ENCODE assay signal across 8 cellular contexts in genomic region chr4:139099366-139099982, GRCh38.
DNase-seq lines count a peak whose midpoint lies in the region; ATAC-seq, FAIRE-seq and TF ChIP-seq lines count a peak whose summit lies in the region.

No MANE protein-coding gene starts in this region.

- no peaks in the 10 kb centered on the region for H3K9me3 ChIP-seq in CD4-positive, CD25-positive, alpha-beta regulatory T cell (ENCODE audit: control insufficient read depth in 2 of 2, low read length in 2 of 2)
- H3K9me3 ChIP-seq in H1 (ENCODE audit: insufficient read depth in 2 of 2, low read depth in 1 of 2, low read length in 1 of 2): no peaks in the 10 kb centered on the region

- peaks cover 2% of the 10 kb centered on the region for H3K27me3 ChIP-seq in CD4-positive, CD25-positive, alpha-beta regulatory T cell (ENCODE audit: control insufficient read depth, insufficient read depth, low read length)
- H3K27me3 ChIP-seq in H1 (replicated peaks in 1 of 4; ENCODE audit: control insufficient read depth in 3 of 4, extremely low read depth in 1 of 4, insufficient read depth in 3 of 4, low read length in 3 of 4): no peaks in the 10 kb centered on the region

- no peak overlapping the region for H2BK120ac ChIP-seq in H1 (replicated peaks; ENCODE audit: low read depth, low read length)

- H2AFZ ChIP-seq in H1 (ENCODE audit: low read length): no peak overlapping the region

- no peaks in the 10 kb centered on the region for H3K36me3 Mint-ChIP-seq in CD4-positive, CD25-positive, alpha-beta regulatory T cell
- H3K36me3 Mint-ChIP-seq in activated CD8-positive, alpha-beta T cell treated with anti-CD3 and anti-CD28 coated beads for 36 hours (ENCODE audit: low read depth): no peaks in the 10 kb centered on the region

- CTCF ChIA-PET in activated CD8-positive, alpha-beta T cell treated with anti-CD3 and anti-CD28 coated beads for 36 hours (lab: Charles Lee): interaction anchor here (0.7 to 3.8 kb wide), 17 partner anchors 8 to 201 kb away, joined by 3 to 31 read pairs (median 5); no protein-coding TSS in a partner anchor
- CTCF ChIA-PET in H1 (lab: Charles Lee; ENCODE audit: partially characterized antibody): interaction anchor here (0.6 to 6.9 kb wide), 31 partner anchors 8 to 1193 kb away, joined by 3 to 68 read pairs (median 4); partner anchors contain the start of gene MGARP

- no peak for TF ChIP-seq POLR2A in H1 (IDR thresholded peaks at IDR 0.05; ENCODE audit: control extremely low read depth in 1 of 2, low read depth in 2 of 2, low read length in 2 of 2)

- DNase-seq in CD4-positive, CD25-positive, alpha-beta regulatory T cell: peak; percentile 51 to 87 (median 66)
- peak; percentile 52 for DNase-seq in HPDE6-E6E7 (ENCODE audit: extremely low spot score)
- DNase-seq in NCI-H82 treated with DMSO at 0.1 percent for 48 hours (lab: John Stamatoyannopoulos, UW; ENCODE audit: unreplicated experiment): peak; percentile 67
- peak; percentile 81 for DNase-seq in activated CD8-positive, alpha-beta T cell treated with anti-CD3 and anti-CD28 coated beads for 36 hours
- DNase-seq in H1 (ENCODE audit: low read depth in 1 of 2, low spot score in 2 of 2): peak in 1 of 2 experiments; percentile 73
- peak; percentile 77 for DNase-seq in middle frontal gyrus (ENCODE audit: extremely low spot score, low spot score)
- peak; percentile 77 for DNase-seq in stimulated activated CD8-positive, alpha-beta memory T cell treated with anti-CD3 and anti-CD28 coated beads, Interleukin-4, amount 100 ng/mL, for 48 hours

- no peaks in the 10 kb centered on the region for H4K20me1 ChIP-seq in H1 (replicated peaks in 1 of 2; ENCODE audit: control insufficient read depth in 1 of 2, insufficient read depth in 2 of 2, low read length in 2 of 2)

- no peak overlapping the region for H2BK15ac ChIP-seq in H1 (ENCODE audit: low read length)

- H3K23me2 ChIP-seq in H1 (ENCODE audit: low read depth, low read length): no peaks in the 10 kb centered on the region; the same call in 1 of the 2 replicates

- no peak overlapping the region for H3K4me3 Mint-ChIP-seq in CD4-positive, CD25-positive, alpha-beta regulatory T cell
- no peak overlapping the region for H3K4me3 Mint-ChIP-seq in activated CD8-positive, alpha-beta T cell treated with anti-CD3 and anti-CD28 coated beads for 36 hours

- WGBS in H1 (ENCODE audit: extremely low coverage in 1 of 2, insufficient coverage in 1 of 2, insufficient read length in 1 of 2, insufficient replicate concordance in 2 of 2, low coverage in 1 of 2, low lambda C conversion rate in 2 of 2, missing lambda C conversion rate in 1 of 2), 2 experiments: 35% methylated on average over 2 of the region's 2 CpGs; no CpG with 5 or more reads in 1 of the 2 experiments

- H4K5ac ChIP-seq in H1 (ENCODE audit: insufficient read length, low read depth, low read length): no peak overlapping the region

- H3K4me1 Mint-ChIP-seq in CD4-positive, CD25-positive, alpha-beta regulatory T cell: peaks cover 0 to 6% (median under 1%) of the 10 kb centered on the region in 4 donors
- no peaks in the 10 kb centered on the region for H3K4me1 Mint-ChIP-seq in activated CD8-positive, alpha-beta T cell treated with anti-CD3 and anti-CD28 coated beads for 36 hours (ENCODE audit: low read depth)

- no peak for TF ChIP-seq EP300 in H1 (IDR thresholded peaks at IDR 0.05; ENCODE audit: borderline replicate concordance in 1 of 2, low read depth in 2 of 2, low read length in 2 of 2)

- H3K14ac ChIP-seq in H1 (ENCODE audit: insufficient read length): no peak overlapping the region

- H2BK20ac ChIP-seq in H1 (ENCODE audit: low read length): no peak overlapping the region

- H4K8ac ChIP-seq in H1 (ENCODE audit: extremely low read depth, insufficient read depth, low read length): no peak overlapping the region

- peak; percentile 97 to 99 for TF ChIP-seq RAD21 in H1 (IDR thresholded peaks at IDR 0.05 in 1 of 2, conservative IDR thresholded peaks at IDR 0.05 in 1 of 2; ENCODE audit: low read depth in 2 of 2, low read length in 2 of 2)

- H2BK5ac ChIP-seq in H1 (ENCODE audit: low read depth, low read length): no peak overlapping the region

- no peak overlapping the region for H3K4me2 ChIP-seq in H1 (ENCODE audit: insufficient read depth in 1 of 2, low read depth in 2 of 2, low read length in 2 of 2)

- POLR2A ChIA-PET in activated CD8-positive, alpha-beta T cell treated with anti-CD3 and anti-CD28 coated beads for 36 hours (lab: Charles Lee): no interaction called here
- POLR2A ChIA-PET in H1 (lab: Charles Lee; ENCODE audit: partially characterized antibody): no interaction called here

- intact Hi-C loops in activated CD8-positive, alpha-beta T cell treated with anti-CD3 and anti-CD28 coated beads for 36 hours (cut with micrococcal nuclease): loop anchor here (5.0 kb wide), 1 partner anchor 198 kb away; no protein-coding TSS in a partner anchor

- no peak overlapping the region for H4K91ac ChIP-seq in H1 (replicated peaks; ENCODE audit: insufficient read length, low read length)

- no peaks in the 10 kb centered on the region for H3K36me3 ChIP-seq in CD4-positive, CD25-positive, alpha-beta regulatory T cell (ENCODE audit: control insufficient read depth, insufficient read depth, low read length)
- H3K36me3 ChIP-seq in H1 (ENCODE audit: control insufficient read depth in 2 of 4, insufficient read depth in 4 of 4, low read length in 3 of 4): no peaks in the 10 kb centered on the region

- H3K4ac ChIP-seq in H1 (replicated peaks; ENCODE audit: insufficient read length, low read depth, low read length): no peak overlapping the region

- H3K4me1 ChIP-seq in CD4-positive, CD25-positive, alpha-beta regulatory T cell (ENCODE audit: control insufficient read depth, insufficient read depth, low read length, poor library complexity, severe bottlenecking): no peaks in the 10 kb centered on the region
- H3K4me1 ChIP-seq in H1 (replicated peaks in 1 of 4; ENCODE audit: control insufficient read depth in 3 of 4, insufficient read depth in 4 of 4, low read length in 3 of 4): no peaks in the 10 kb centered on the region

- H2AK5ac ChIP-seq in H1 (ENCODE audit: low read depth, low read length): no peak overlapping the region

- H3K79me2 ChIP-seq in H1 (ENCODE audit: control insufficient read depth in 1 of 2, insufficient read depth in 2 of 2, low read length in 2 of 2): 0 out of 4 replicates have a peak, but pooled peaks cover 0 to 3% of the 10 kb centered on the region in 2 experiments

- H3K27ac Mint-ChIP-seq in CD4-positive, CD25-positive, alpha-beta regulatory T cell: no peak overlapping the region
- H3K27ac Mint-ChIP-seq in activated CD8-positive, alpha-beta T cell treated with anti-CD3 and anti-CD28 coated beads for 36 hours: no peak overlapping the region

- peaks cover 25% of the 10 kb centered on the region for H3K27me3 Mint-ChIP-seq in CD4-positive, CD25-positive, alpha-beta regulatory T cell
- H3K27me3 Mint-ChIP-seq in activated CD8-positive, alpha-beta T cell treated with anti-CD3 and anti-CD28 coated beads for 36 hours: no peaks in the 10 kb centered on the region

- TF ChIP-seq CTCF in activated CD8-positive, alpha-beta T cell treated with anti-CD3 and anti-CD28 coated beads for 36 hours (IDR thresholded peaks at IDR 0.05): peak; percentile 86
- TF ChIP-seq CTCF in H1 (IDR thresholded peaks at IDR 0.05; ENCODE audit: control extremely low read depth in 1 of 3, insufficient read depth in 1 of 3, low read depth in 1 of 3, low read length in 3 of 3): peak; percentile 25 to 91 (median 84)

- H3K9me3 Mint-ChIP-seq in CD4-positive, CD25-positive, alpha-beta regulatory T cell: no peaks in the 10 kb centered on the region
- no peaks in the 10 kb centered on the region for H3K9me3 Mint-ChIP-seq in activated CD8-positive, alpha-beta T cell treated with anti-CD3 and anti-CD28 coated beads for 36 hours

- H3K18ac ChIP-seq in H1 (ENCODE audit: extremely low read depth, low read length): no peak overlapping the region

- H3K4me3 ChIP-seq in CD4-positive, CD25-positive, alpha-beta regulatory T cell (ENCODE audit: low read depth, low read length): no peak overlapping the region
- no peak overlapping the region for H3K4me3 ChIP-seq in H1 (ENCODE audit: extremely low read depth in 1 of 4, insufficient read depth in 2 of 4, low read depth in 3 of 4, low read length in 4 of 4)

- peak; percentile 53 to 74 for ATAC-seq in CD4-positive, CD25-positive, alpha-beta regulatory T cell (ENCODE audit: low read depth in 2 of 2)
- ATAC-seq in GM19324 (IDR thresholded peaks at IDR 0.05; ENCODE audit: low FRiP score, unreplicated experiment): peak; percentile 71
- ATAC-seq in activated CD8-positive, alpha-beta T cell treated with anti-CD3 and anti-CD28 coated beads for 36 hours: peak; percentile 70

- FAIRE-seq in H1 (lab: Jason Lieb, UNC): peak; percentile 98

- H2BK12ac ChIP-seq in H1 (ENCODE audit: low read depth, low read length): no peak overlapping the region

- no peak overlapping the region for H3K9ac ChIP-seq in H1 (replicated peaks in 1 of 4; ENCODE audit: extremely low read depth in 1 of 4, low read depth in 3 of 4, low read length in 3 of 4)

- no peak overlapping the region for H3K27ac ChIP-seq in CD4-positive, CD25-positive, alpha-beta regulatory T cell (ENCODE audit: insufficient read depth, low read length, poor library complexity, severe bottlenecking)
- no peak overlapping the region for H3K27ac ChIP-seq in H1 (ENCODE audit: low read depth, low read length)

- no peak overlapping the region for H3K23ac ChIP-seq in H1 (ENCODE audit: insufficient read length)

- no peaks in the 10 kb centered on the region; the same call in 1 of the 2 replicates for H3K79me1 ChIP-seq in H1 (ENCODE audit: low read depth, low read length)

- no peak overlapping the region for H3K56ac ChIP-seq in H1 (replicated peaks; ENCODE audit: insufficient read length, low read depth, low read length)

TF ChIP-seq in H1, 55 proteins besides CTCF, POLR2A, EP300 and RAD21:
- 0 out of 2 replicates have a peak, but pooled peaks have one; percentile 18 for TF ChIP-seq GTF2F1 (IDR thresholded peaks at IDR 0.05; ENCODE audit: borderline replicate concordance, low read depth, low read length)
- TF ChIP-seq TBP (IDR thresholded peaks at IDR 0.05; ENCODE audit: low read depth, low read length): no peak
- peak; percentile 59; the same call in 1 of the 2 replicates for TF ChIP-seq YY1 (IDR thresholded peaks at IDR 0.05; ENCODE audit: low read depth, low read length)
- TF ChIP-seq SP1 (IDR thresholded peaks at IDR 0.05; ENCODE audit: low read depth, low read length): no peak
- TF ChIP-seq SIRT6 (IDR thresholded peaks at IDR 0.05; ENCODE audit: low read length): no peak
- no peak for TF ChIP-seq USF2 (IDR thresholded peaks at IDR 0.05; ENCODE audit: low read length)
- TF ChIP-seq RNF2 (IDR thresholded peaks at IDR 0.05; ENCODE audit: borderline replicate concordance, low read depth, low read length, missing control alignments, poor library complexity, severe bottlenecking): no peak
